Comparison of ENCODE assay signal across 6 cellular contexts in the genomic region with DNA sequence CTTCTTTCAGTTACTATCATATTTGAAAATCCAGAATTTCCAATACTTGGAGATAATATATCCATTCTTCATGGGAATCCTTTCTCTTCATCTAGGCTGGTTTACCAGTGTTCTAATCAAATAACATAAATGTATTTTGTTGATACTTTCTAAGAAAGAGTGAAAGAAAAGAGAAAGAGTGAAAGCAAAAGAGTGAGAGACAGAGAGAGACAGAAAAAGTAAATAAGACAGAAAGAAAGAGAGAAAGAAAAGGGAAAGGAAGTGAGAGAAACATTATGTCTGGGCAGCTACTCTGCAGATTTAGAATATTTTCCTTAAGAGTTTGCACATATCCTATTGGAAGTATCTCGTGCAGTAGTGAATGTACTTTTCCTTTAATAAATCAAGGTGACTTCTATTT.
"Had no signal": no experiment of that assay in that cellular context is flagged by ENCODE, and none has a peak within 500 bp of the region (broad histone marks: within the 10 kb centered on the region; RNA-seq: fewer than 3 reads in every experiment).

No MANE protein-coding gene starts in this region.

- H3K4me1 Mint-ChIP-seq: GM23338, H9, IgD-negative memory B cell had no signal

- H3K27ac Mint-ChIP-seq: GM23338, H9, HFFc6, IgD-negative memory B cell had no signal

- H3K36me3 Mint-ChIP-seq: IgD-negative memory B cell had no signal

- H3K4me3 Mint-ChIP-seq: GM23338, H9, HFFc6, IgD-negative memory B cell had no signal

- H2AFZ ChIP-seq: GM23338 had no signal

- DNase-seq: H9, HCEC 1CT, HFFc6 had no signal

- H3K27me3 Mint-ChIP-seq: IgD-negative memory B cell had no signal

- H3K27ac ChIP-seq: HL-60 had no signal

- H3K4me2 ChIP-seq: GM23338 had no signal

- H3K9me3 Mint-ChIP-seq: GM23338, HFFc6, IgD-negative memory B cell had no signal

- H3K4me3 ChIP-seq: GM23338 had no signal
